ENCODE assay signal across 18 cellular contexts in the genomic region with DNA sequence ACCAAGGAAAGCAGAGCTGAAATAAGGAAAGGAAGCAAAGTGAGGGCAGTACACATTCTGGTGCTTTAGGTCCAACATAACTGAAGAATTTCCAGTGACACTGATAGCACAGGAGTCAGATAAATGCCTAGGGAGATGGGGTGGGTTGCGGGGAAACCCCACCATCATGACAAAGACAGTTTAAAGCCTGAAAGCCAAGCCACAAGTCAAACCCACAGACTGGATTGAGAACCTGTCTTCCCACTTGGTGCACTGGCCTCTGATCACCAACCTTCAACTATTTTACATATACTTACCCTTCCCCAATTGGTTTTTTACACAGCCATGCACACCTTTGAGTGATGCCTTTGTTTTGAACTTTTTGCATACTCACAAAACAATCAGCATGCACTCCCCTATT. TPM values are rescaled to one million over a fixed set of nuclear protein-coding genes. Genes with fewer than 3 reads are reported as not detected.
DNase-seq lines count a peak whose midpoint lies in the region; ATAC-seq and TF ChIP-seq lines count a peak whose summit lies in the region.
"Had no signal": no experiment of that assay in that cellular context is flagged by ENCODE, and none has a peak within 500 bp of the region (broad histone marks: within the 10 kb centered on the region; RNA-seq: fewer than 3 reads in every experiment).

No MANE protein-coding gene starts in this region.

- H3K4me3 ChIP-seq in HEK293 (ENCODE audit: low read depth, low read length) (no peak overlapping the region), iPS-20b (ENCODE audit: low read length) (peak overlapping the region; percentile 4; the same call in 1 of the 2 replicates), aorta (ENCODE audit: low read length in 2 of 2) (no peak overlapping the region)
- H3K4me3 ChIP-seq: HAP-1, K562 had no signal

- 88 to 100% methylated on average over 1 of the region's 1 CpG for WGBS in aorta, 2 donors

- intact Hi-C loops in aorta (cut with DNase I), result no loop called here
- intact Hi-C loops in CD14-positive monocyte (cut with micrococcal nuclease), result no loop called here

- POLR2A ChIA-PET in HEK293 (lab: Yijun Ruan, JAX), result no interaction called here

- DNase-seq in activated naive CD8-positive, alpha-beta T cell treated with anti-CD3 and anti-CD28 coated beads, Interleukin-2, amount 50 U/mL, for 24 hours, result no peak
- DNase-seq in activated naive CD8-positive, alpha-beta T cell treated with anti-CD3 and anti-CD28 coated beads for 36 hours, result no peak
- DNase-seq in aorta (no peak), CD14-positive monocyte (ENCODE audit: low spot score) (no peak)
- DNase-seq: CD4-positive, CD25-positive, alpha-beta regulatory T cell; CD8-positive, alpha-beta memory T cell; COR-L47; DMS 273 treated with DMSO at 0.1 percent for 48 hours; GDM1; GOT3; IMR-90 had no signal

- H3K27me3 Mint-ChIP-seq in activated naive CD8-positive, alpha-beta T cell treated with anti-CD3 and anti-CD28 coated beads, Interleukin-2, amount 50 U/mL, for 24 hours, result no peaks in the 10 kb centered on the region
- no peaks in the 10 kb centered on the region for H3K27me3 Mint-ChIP-seq in activated naive CD8-positive, alpha-beta T cell treated with anti-CD3 and anti-CD28 coated beads for 36 hours
- no peaks in the 10 kb centered on the region for H3K27me3 Mint-ChIP-seq in activated T-helper 17 cell treated with anti-CD3 and anti-CD28 coated beads, Interleukin-2, amount 50 U/mL, for 72 hours
- H3K27me3 Mint-ChIP-seq in CD14-positive monocyte (ENCODE audit: low read depth in 3 of 3), result no peaks in the 10 kb centered on the region
- H3K27me3 Mint-ChIP-seq: B cell; CD4-positive, CD25-positive, alpha-beta regulatory T cell had no signal

- H3K27me3 ChIP-seq in iPS-20b (ENCODE audit: insufficient read depth, low read length) (no peaks in the 10 kb centered on the region), aorta (ENCODE audit: control insufficient read depth in 1 of 2, insufficient read depth in 2 of 2, low read length in 1 of 2) (peaks cover 0 to 1% of the 10 kb centered on the region in 2 donors)
- H3K27me3 ChIP-seq: BLaER1 treated with 17β-estradiol and CSF1 and Interleukin-3, amounts not matched to agents 10 nM and 100 nM had no signal

- H3K4me1 ChIP-seq in HEK293 (ENCODE audit: control insufficient read depth, insufficient read depth, low read length), result no peaks in the 10 kb centered on the region
- peaks cover 23% of the 10 kb centered on the region for H3K4me1 ChIP-seq in iPS-20b (ENCODE audit: insufficient read depth, low read length)
- H3K4me1 ChIP-seq in aorta (ENCODE audit: control insufficient read depth in 1 of 2, insufficient read depth in 2 of 2, low read length in 2 of 2), result no peaks in the 10 kb centered on the region
- H3K4me1 ChIP-seq: BLaER1 treated with 17β-estradiol and CSF1 and Interleukin-3, amounts not matched to agents 10 nM and 100 nM; HAP-1 had no signal

- H3K9me3 ChIP-seq in HEK293 (ENCODE audit: control insufficient read depth, insufficient read depth, low read depth, low read length) (no peaks in the 10 kb centered on the region), iPS-20b (ENCODE audit: insufficient read depth, low read depth, low read length) (peaks cover 12% of the 10 kb centered on the region), aorta (ENCODE audit: control insufficient read depth, low read length) (peaks cover 5% of the 10 kb centered on the region)
- H3K9me3 ChIP-seq: HAP-1 had no signal

- H3K4me1 Mint-ChIP-seq in activated naive CD8-positive, alpha-beta T cell treated with anti-CD3 and anti-CD28 coated beads, Interleukin-2, amount 50 U/mL, for 24 hours, result peaks cover 11% of the 10 kb centered on the region
- H3K4me1 Mint-ChIP-seq in activated naive CD8-positive, alpha-beta T cell treated with anti-CD3 and anti-CD28 coated beads for 36 hours, result peaks cover 1% of the 10 kb centered on the region
- peaks cover 4% of the 10 kb centered on the region for H3K4me1 Mint-ChIP-seq in activated T-helper 17 cell treated with anti-CD3 and anti-CD28 coated beads, Interleukin-2, amount 50 U/mL, for 72 hours
- no peaks in the 10 kb centered on the region for H3K4me1 Mint-ChIP-seq in CD14-positive monocyte
- H3K4me1 Mint-ChIP-seq: B cell; CD8-positive, alpha-beta memory T cell had no signal

- no peak overlapping the region for H3K27ac Mint-ChIP-seq in activated naive CD8-positive, alpha-beta T cell treated with anti-CD3 and anti-CD28 coated beads, Interleukin-2, amount 50 U/mL, for 24 hours
- H3K27ac Mint-ChIP-seq in activated naive CD8-positive, alpha-beta T cell treated with anti-CD3 and anti-CD28 coated beads for 36 hours, result no peak overlapping the region
- no peak overlapping the region for H3K27ac Mint-ChIP-seq in activated T-helper 17 cell treated with anti-CD3 and anti-CD28 coated beads, Interleukin-2, amount 50 U/mL, for 72 hours
- H3K27ac Mint-ChIP-seq in CD14-positive monocyte, result no peak overlapping the region
- H3K27ac Mint-ChIP-seq: B cell; CD4-positive, CD25-positive, alpha-beta regulatory T cell had no signal

- CTCF ChIA-PET in HEK293 (lab: Yijun Ruan, JAX), result no interaction called here

- TF ChIP-seq CTCF in HEK293 (tag by site-specific recombination; IDR thresholded peaks at IDR 0.05) (no peak), CD14-positive monocyte (IDR thresholded peaks at IDR 0.05) (no peak)

- H3K36me3 Mint-ChIP-seq in activated naive CD8-positive, alpha-beta T cell treated with anti-CD3 and anti-CD28 coated beads, Interleukin-2, amount 50 U/mL, for 24 hours (ENCODE audit: low read depth), result peaks cover 50% of the 10 kb centered on the region
- H3K36me3 Mint-ChIP-seq in activated naive CD8-positive, alpha-beta T cell treated with anti-CD3 and anti-CD28 coated beads for 36 hours, result peaks cover 64% of the 10 kb centered on the region
- peaks cover 41% of the 10 kb centered on the region for H3K36me3 Mint-ChIP-seq in activated T-helper 17 cell treated with anti-CD3 and anti-CD28 coated beads, Interleukin-2, amount 50 U/mL, for 72 hours (ENCODE audit: low read depth)
- peaks cover 9 to 17% of the 10 kb centered on the region in 2 donors for H3K36me3 Mint-ChIP-seq in CD14-positive monocyte

- H3K27ac ChIP-seq in HEK293 (ENCODE audit: extremely low read depth, low read depth, low read length) (no peak overlapping the region), iPS-20b (ENCODE audit: low read length) (peak overlapping the region; percentile 82), aorta (ENCODE audit: low read depth in 1 of 2, low read length in 2 of 2) (no peak overlapping the region)
- H3K27ac ChIP-seq: BLaER1 treated with 17β-estradiol and CSF1 and Interleukin-3, amounts not matched to agents 10 nM and 100 nM had no signal

- H3K4me3 Mint-ChIP-seq in activated naive CD8-positive, alpha-beta T cell treated with anti-CD3 and anti-CD28 coated beads, Interleukin-2, amount 50 U/mL, for 24 hours, result no peak overlapping the region
- H3K4me3 Mint-ChIP-seq in activated naive CD8-positive, alpha-beta T cell treated with anti-CD3 and anti-CD28 coated beads for 36 hours, result no peak overlapping the region
- no peak overlapping the region for H3K4me3 Mint-ChIP-seq in activated T-helper 17 cell treated with anti-CD3 and anti-CD28 coated beads, Interleukin-2, amount 50 U/mL, for 72 hours
- no peak overlapping the region for H3K4me3 Mint-ChIP-seq in CD14-positive monocyte
- H3K4me3 Mint-ChIP-seq: B cell; CD4-positive, CD25-positive, alpha-beta regulatory T cell; CD8-positive, alpha-beta memory T cell had no signal

- H3K9me3 Mint-ChIP-seq in activated naive CD8-positive, alpha-beta T cell treated with anti-CD3 and anti-CD28 coated beads, Interleukin-2, amount 50 U/mL, for 24 hours, result peaks cover 27% of the 10 kb centered on the region
- peaks cover 32% of the 10 kb centered on the region for H3K9me3 Mint-ChIP-seq in activated naive CD8-positive, alpha-beta T cell treated with anti-CD3 and anti-CD28 coated beads for 36 hours
- H3K9me3 Mint-ChIP-seq in activated T-helper 17 cell treated with anti-CD3 and anti-CD28 coated beads, Interleukin-2, amount 50 U/mL, for 72 hours, result peaks cover 11% of the 10 kb centered on the region
- peaks cover 32 to 63% (median 49%) of the 10 kb centered on the region in 7 donors for H3K9me3 Mint-ChIP-seq in CD14-positive monocyte

- H3K9ac ChIP-seq in iPS-20b (ENCODE audit: low read depth, low read length), result peak overlapping the region; percentile 61; the same call in 1 of the 2 replicates
- H3K9ac ChIP-seq: BLaER1 treated with 17β-estradiol and CSF1 and Interleukin-3, amounts not matched to agents 10 nM and 100 nM had no signal

- peak; percentile 46 for ATAC-seq in activated naive CD8-positive, alpha-beta T cell treated with anti-CD3 and anti-CD28 coated beads, Interleukin-2, amount 50 U/mL, for 24 hours
- ATAC-seq in activated T-helper 17 cell treated with anti-CD3 and anti-CD28 coated beads, Interleukin-2, amount 50 U/mL, for 72 hours (replicated peaks), result peak; percentile 53
- no peak for ATAC-seq in aorta (ENCODE audit: low FRiP score)
- ATAC-seq: K562 had no signal

- H3K36me3 ChIP-seq in HEK293 (ENCODE audit: control insufficient read depth in 2 of 2, insufficient read depth in 1 of 2, low read length in 2 of 2), result no peaks in the 10 kb centered on the region
- peaks cover 9% of the 10 kb centered on the region for H3K36me3 ChIP-seq in iPS-20b (ENCODE audit: insufficient read depth, low read depth, low read length)
- no peaks in the 10 kb centered on the region for H3K36me3 ChIP-seq in aorta (ENCODE audit: control insufficient read depth in 1 of 2, insufficient read depth in 2 of 2, low read length in 1 of 2)
- H3K36me3 ChIP-seq: HAP-1 had no signal

TF ChIP-seq in HEK293, 187 proteins besides CTCF, POLR2A, EP300 and RAD21:
- TF ChIP-seq ZSCAN23 (tag by site-specific recombination; IDR thresholded peaks at IDR 0.05) (no peak), ZSCAN16 (tag by site-specific recombination; IDR thresholded peaks at IDR 0.05) (no peak), SETDB1 (IDR thresholded peaks at IDR 0.05; ENCODE audit: insufficient read length, low read length) (peak; percentile 69), ZNF426 (tag by site-specific recombination; IDR thresholded peaks at IDR 0.05) (no peak), ZNF777 (tag by site-specific recombination; IDR thresholded peaks at IDR 0.05; ENCODE audit: borderline replicate concordance) (no peak), ZNF529 (tag by site-specific recombination; IDR thresholded peaks at IDR 0.05; ENCODE audit: insufficient replicate concordance) (no peak)

RNA-seq across cellular contexts. Expression of a gene that starts 22.2 kb away (rescaled TPM):
- total RNA-seq in activated naive CD8-positive, alpha-beta T cell treated with anti-CD3 and anti-CD28 coated beads for 36 hours, result 10 to 100 TPM; 42.2 to 46.6 TPM
- 10 to 100 TPM; 43.9 to 95.8 TPM for total RNA-seq in activated T-helper 17 cell treated with anti-CD3 and anti-CD28 coated beads, Interleukin-2, amount 50 U/mL, for 72 hours
- 10 to 100 TPM; 27.4 to 38.7 TPM for total RNA-seq in aorta
- polyA plus RNA-seq in aorta (1 to 10 TPM; 1.9 to 3.2 TPM), CD14-positive monocyte (10 to 100 TPM in 1 of 2 donors, 1 to 10 TPM in 1; 9.7 to 10.3 TPM)
